In the genomic region with DNA sequence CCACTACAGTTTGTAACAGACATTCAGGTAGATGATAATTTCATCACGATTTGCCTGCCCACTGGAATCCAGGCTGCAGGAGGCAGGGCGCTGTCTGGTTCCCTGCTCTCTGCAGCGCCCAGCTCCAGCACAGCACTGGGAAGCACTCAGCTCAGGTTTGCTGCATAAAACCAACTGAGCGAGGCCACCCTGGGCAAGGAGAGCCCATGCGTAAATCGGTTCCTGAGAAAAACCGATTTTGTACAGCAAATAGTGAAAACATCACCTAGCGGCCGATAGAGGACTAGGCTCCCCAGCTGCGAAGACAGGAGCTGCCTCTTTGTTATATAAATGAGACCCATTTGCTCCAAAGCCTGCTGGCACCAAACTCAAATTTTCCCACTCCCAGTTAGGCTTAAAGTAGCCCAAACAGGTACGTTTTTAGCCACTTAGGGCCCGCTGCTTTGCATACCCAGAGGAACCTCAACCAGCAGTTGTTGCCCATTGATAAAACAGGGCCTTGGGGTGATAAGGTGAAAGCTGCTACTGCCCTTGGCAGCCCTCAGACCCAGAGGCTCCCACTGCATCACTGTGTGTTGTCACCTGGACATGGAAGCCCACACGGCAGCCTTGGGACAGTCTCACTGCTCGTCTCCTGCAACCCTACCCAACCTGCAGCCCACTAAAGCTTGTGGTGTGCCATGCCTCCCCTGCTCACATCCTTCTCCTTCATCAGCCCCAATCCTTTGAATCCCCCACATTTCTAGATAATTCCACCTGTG, we compare ENCODE assay signal across 11 cellular contexts. TPM values are rescaled to one million over a fixed set of nuclear protein-coding genes. Genes with fewer than 3 reads are reported as not detected.
DNase-seq lines count a peak whose midpoint lies in the region; ATAC-seq and TF ChIP-seq lines count a peak whose summit lies in the region.
"Had no signal": no experiment of that assay in that cellular context is flagged by ENCODE, and none has a peak within 500 bp of the region (broad histone marks: within the 10 kb centered on the region; RNA-seq: fewer than 3 reads in every experiment).

No MANE protein-coding gene starts in this region.

- H3F3A ChIP-seq in PC-3 (ENCODE audit: low read length, unreplicated experiment), result no peaks in the 10 kb centered on the region

- peak; percentile 51 for TF ChIP-seq CTCF in PC-3 (conservative IDR thresholded peaks at IDR 0.05; ENCODE audit: low read depth, low read length)

- no TSS peak for BruUV-seq in PC-3 (replicated peaks; lab: Mats Ljungman, UMichigan)

- no peaks in the 10 kb centered on the region for H3K36me3 ChIP-seq in PC-3 (ENCODE audit: low read depth, low read length)

- H3K9ac ChIP-seq in PC-3 (ENCODE audit: low read length), result no peak overlapping the region

- H3K27me3 ChIP-seq in PC-3 (ENCODE audit: low read length), result no peaks in the 10 kb centered on the region

- no peaks in the 10 kb centered on the region for H4K20me1 ChIP-seq in PC-3 (ENCODE audit: low read length)

- ATAC-seq in PC-3 (no peak), HG03025 (IDR thresholded peaks at IDR 0.05; ENCODE audit: low FRiP score, unreplicated experiment) (no peak), GM21619 (IDR thresholded peaks at IDR 0.05; ENCODE audit: unreplicated experiment) (no peak)
- ATAC-seq: naive thymus-derived CD8-positive, alpha-beta T cell had no signal

- no peaks in the 10 kb centered on the region for H3K9me3 ChIP-seq in PC-3 (ENCODE audit: low read length)

- no peak overlapping the region for H3K27ac ChIP-seq in PC-3 (ENCODE audit: low read length)

- H3K4me3 ChIP-seq in PC-3 (ENCODE audit: low read length) (no peak overlapping the region), skeletal muscle cell (ENCODE audit: low read depth, low read length) (no peak overlapping the region)

- intact Hi-C loops in PC-3 (cut with micrococcal nuclease), result no loop called here

- H3K79me2 ChIP-seq in PC-3 (ENCODE audit: low read length), result no peaks in the 10 kb centered on the region

- no peak overlapping the region for H3K4me2 ChIP-seq in PC-3 (ENCODE audit: low read length)

- no peaks in the 10 kb centered on the region for H3K9me2 ChIP-seq in PC-3 (replicated peaks; ENCODE audit: low read length)

- peaks cover 12% of the 10 kb centered on the region for H3K4me1 ChIP-seq in PC-3 (ENCODE audit: insufficient read depth, low read length)

- no peak overlapping the region for H2AFZ ChIP-seq in PC-3 (ENCODE audit: low read length)

- DNase-seq in DMS53 (lab: John Stamatoyannopoulos, UW), result peak; percentile 25
- DNase-seq in DMS53 treated with DMSO at 0.1 percent for 48 hours (lab: John Stamatoyannopoulos, UW; ENCODE audit: unreplicated experiment), result no peak
- DNase-seq in PC-3, result peak; percentile 16
- DNase-seq in fibroblast of peridontal ligament (ENCODE audit: extremely low read depth), result peak; percentile 5
- peak; percentile 2 for DNase-seq in skeletal muscle cell (ENCODE audit: low read depth)
- no peak for DNase-seq in activated CD4-positive, alpha-beta T cell treated with anti-CD3 and anti-CD28 coated beads for 48 hours
- DNase-seq: 8988T had no signal

- CTCF ChIA-PET in PC-3 (lab: Charles Lee), result no interaction called here

- POLR2A ChIA-PET in PC-3 (lab: Charles Lee; ENCODE audit: unreplicated experiment), result no interaction called here

RNA-seq across cellular contexts. Expression of a gene that starts 47.5 kb away (rescaled TPM):
- not detected in 2 replicates for total RNA-seq in PC-3 (2014; rRNA removed)
- total RNA-seq: activated CD8-positive, alpha-beta memory T cell treated with anti-CD3 and anti-CD28 coated beads for 36 hours; naive thymus-derived CD8-positive, alpha-beta T cell had no signal

RNA-seq across cellular contexts. Expression of a gene that starts 49.0 kb away (rescaled TPM):
- 29.8 and 30.4 TPM in 2 replicates for total RNA-seq in PC-3 (2014; rRNA removed)

Comparison
In these comparisons a context has a peak if more than half of its experiments do, and no peak if none do; other contexts are left out.
1. DNase-seq: peak in DMS53 (single experiment), PC-3 (single experiment), fibroblast of peridontal ligament (single experiment) and skeletal muscle cell (single experiment); none in DMS53 treated with DMSO at 0.1 percent for 48 hours (single experiment) and activated CD4-positive, alpha-beta T cell treated with anti-CD3 and anti-CD28 coated beads for 48 hours (single experiment).